In the genomic region with DNA sequence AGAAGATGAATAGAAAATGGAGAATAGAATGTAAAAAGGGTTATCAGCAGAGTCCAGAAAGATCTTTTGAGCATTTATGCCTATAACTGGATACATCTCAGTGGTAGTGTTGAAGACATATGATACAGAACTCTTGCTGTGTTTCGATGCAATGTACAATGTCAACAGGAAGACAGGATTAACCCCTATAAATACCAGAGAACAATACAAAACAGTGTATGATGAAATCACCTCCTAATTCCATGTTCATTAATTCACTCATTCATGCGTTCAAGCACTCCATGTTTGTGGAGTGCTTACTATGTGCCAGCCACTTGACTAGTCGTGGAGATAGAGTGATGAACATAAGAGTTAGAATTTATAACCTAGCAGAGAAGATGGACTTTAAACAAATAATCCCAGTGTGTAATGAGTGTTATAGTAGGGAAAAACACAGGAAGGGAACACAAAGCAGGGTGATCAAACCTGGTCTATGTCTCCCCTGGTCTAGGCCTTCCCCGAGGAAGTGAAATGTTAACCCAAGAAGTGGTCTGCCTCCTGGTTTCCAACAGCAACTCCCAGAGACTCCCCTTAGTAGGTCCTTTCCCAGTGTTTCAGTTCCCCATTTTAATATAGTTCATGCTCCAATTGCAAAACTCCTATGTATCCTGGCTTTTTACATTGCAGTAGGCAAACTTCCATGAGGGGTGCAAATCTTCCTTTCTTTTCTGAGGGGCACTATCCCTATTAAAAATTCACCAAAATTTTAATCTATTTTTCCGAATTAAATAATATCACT, we compare ENCODE assay signal across 25 cellular contexts.
"Had no signal": no experiment of that assay in that cellular context is flagged by ENCODE, and none has a peak within 500 bp of the region (broad histone marks: within the 10 kb centered on the region; RNA-seq: fewer than 3 reads in every experiment).

No MANE protein-coding gene starts in this region.

- H3K36me3 ChIP-seq: brain microvascular endothelial cell, gastroesophageal sphincter, sigmoid colon, vagina had no signal

- H3K27me3 ChIP-seq: brain microvascular endothelial cell, gastroesophageal sphincter, sigmoid colon, testis, vagina had no signal

- ATAC-seq: activated CD4-positive, CD25-positive, alpha-beta regulatory T cell treated with anti-CD3 and anti-CD28 coated beads, Interleukin-2, amount 50 U/mL, for 24 hours; activated CD8-positive, alpha-beta memory T cell treated with anti-CD3 and anti-CD28 coated beads, Interleukin-2, amount 10 ng/mL, durations not matched to agents 7 days and 5 days; activated CD8-positive, alpha-beta T cell treated with anti-CD3 and anti-CD28 coated beads for 36 hours; activated naive CD4-positive, alpha-beta T cell treated with anti-CD3 and anti-CD28 coated beads, Interleukin-2, amount 50 U/mL, for 72 hours; activated T-helper 17 cell treated with anti-CD3 and anti-CD28 coated beads, Interleukin-2, amount 50 U/mL, for 72 hours; gastroesophageal sphincter; left ventricle myocardium superior; natural killer cell; stimulated activated naive B cell treated with anti-CD40 and anti-IgM and Interleukin-4, amounts not matched to agents 10 μg/mL and 1 μg/mL and 100 μg/mL, for 72 hours had no signal

- DNase-seq: activated CD4-positive, alpha-beta T cell treated with anti-CD3 and anti-CD28 coated beads, Interleukin-2, amount 10 ng/mL, durations not matched to agents 24 days and 14 days; activated CD8-positive, alpha-beta memory T cell treated with anti-CD3 and anti-CD28 coated beads, Interleukin-2, amount 10 ng/mL, durations not matched to agents 7 days and 5 days; activated CD8-positive, alpha-beta T cell treated with anti-CD3 and anti-CD28 coated beads for 36 hours; activated T-cell treated with anti-CD3 and anti-CD28 coated beads for 4 hours; aorta; brain microvascular endothelial cell; central memory CD4-positive, alpha-beta T cell; dermis blood vessel endothelial cell; effector CD8-positive, alpha-beta T cell; head of caudate nucleus; hypothalamus; left ventricle myocardium superior; midbrain; natural killer cell; retina; sigmoid colon; stimulated activated CD4-positive, alpha-beta T cell treated with anti-CD3 and anti-CD28 coated beads, Interleukin-15, amount 100 ng/mL, for 24 hours; stimulated activated naive B cell treated with anti-CD40 and anti-IgM and Interleukin-4, amounts not matched to agents 10 μg/mL and 1 μg/mL and 100 μg/mL, for 72 hours; testis had no signal

- H3K4me3 ChIP-seq: gastroesophageal sphincter, sigmoid colon, smooth muscle cell, testis, vagina had no signal
